Comparison of ENCODE assay signal across 28 cellular contexts in genomic region chr1:46697053-46697452, GRCh38. TPM values are rescaled to one million over a fixed set of nuclear protein-coding genes. Genes with fewer than 3 reads are reported as not detected.
"Had no signal": no experiment of that assay in that cellular context is flagged by ENCODE, and none has a peak within 500 bp of the region (broad histone marks: within the 10 kb centered on the region; RNA-seq: fewer than 3 reads in every experiment).

No MANE protein-coding gene starts in this region.

- H3K27ac ChIP-seq: brain microvascular endothelial cell, KMS-11, Peyer's patch had no signal

- DNase-seq: activated CD4-positive, alpha-beta T cell treated with anti-CD3 and anti-CD28 coated beads, Interleukin-2, amount 10 ng/mL, durations not matched to agents 24 days and 14 days; activated CD4-positive, alpha-beta T cell treated with anti-CD3 and anti-CD28 coated beads, Interleukin-2, amount 50 U/mL, for 4 hours; activated CD8-positive, alpha-beta T cell treated with anti-CD3 and anti-CD28 coated beads for 36 hours; activated gamma-delta T cell treated with Interleukin-2 at 50 U/mL for 16 hours; activated naive CD4-positive, alpha-beta T cell treated with anti-CD3 and anti-CD28 coated beads for 36 hours; activated naive CD8-positive, alpha-beta T cell treated with anti-CD3 and anti-CD28 coated beads for 36 hours; activated T-cell treated with anti-CD3 and anti-CD28 coated beads, Interleukin-2, amount 50 U/mL, for 1 hour; amniotic stem cell; aorta; brain microvascular endothelial cell; central memory CD4-positive, alpha-beta T cell; MM.1S; MV-4-11; NCI-H1092; NCI-H1436 treated with DMSO at 0.1 percent for 48 hours; NCI-H1694 treated with DMSO at 0.1 percent for 48 hours; NCI-H2029; NCI-H345; NCI-H524 treated with DMSO at 0.1 percent for 48 hours; Peyer's patch; RPMI8226; T1000 had no signal

- H3K27me3 ChIP-seq: brain microvascular endothelial cell, Peyer's patch had no signal

- ATAC-seq: activated CD8-positive, alpha-beta T cell treated with anti-CD3 and anti-CD28 coated beads for 36 hours had no signal

- H3K9me3 Mint-ChIP-seq: activated CD4-positive, alpha-beta T cell treated with anti-CD3 and anti-CD28 coated beads, Interleukin-2, amount 10 ng/mL, durations not matched to agents 24 days and 14 days; activated naive CD4-positive, alpha-beta T cell treated with anti-CD3 and anti-CD28 coated beads for 36 hours had no signal

- H3K4me2 ChIP-seq: KMS-11 had no signal

- H3K9me3 ChIP-seq: Peyer's patch had no signal

- H3K4me3 Mint-ChIP-seq: activated CD4-positive, alpha-beta T cell treated with anti-CD3 and anti-CD28 coated beads, Interleukin-2, amount 10 ng/mL, durations not matched to agents 24 days and 14 days; activated CD8-positive, alpha-beta T cell treated with anti-CD3 and anti-CD28 coated beads for 36 hours; activated naive CD4-positive, alpha-beta T cell treated with anti-CD3 and anti-CD28 coated beads for 36 hours; activated naive CD8-positive, alpha-beta T cell treated with anti-CD3 and anti-CD28 coated beads for 36 hours; activated T-helper 1 cell treated with anti-CD3 and anti-CD28 coated beads, Interleukin-12 subunit alpha, Interleukin-12 subunit beta, Interleukin-2, Interleukin-4 antibody, amounts not matched to agents 30 ng/mL and 10 ng/mL and 1 ng/mL, durations not matched to agents 14 hours and 24 hours and 36 hours had no signal

- H3K4me3 ChIP-seq: Peyer's patch had no signal

- H3K27ac Mint-ChIP-seq: activated CD4-positive, alpha-beta T cell treated with anti-CD3 and anti-CD28 coated beads, Interleukin-2, amount 10 ng/mL, durations not matched to agents 24 days and 14 days; activated naive CD4-positive, alpha-beta T cell treated with anti-CD3 and anti-CD28 coated beads for 36 hours; activated T-helper 1 cell treated with anti-CD3 and anti-CD28 coated beads, Interleukin-12 subunit alpha, Interleukin-12 subunit beta, Interleukin-2, Interleukin-4 antibody, amounts not matched to agents 30 ng/mL and 10 ng/mL and 1 ng/mL, durations not matched to agents 14 hours and 24 hours and 36 hours had no signal

- H3K9ac ChIP-seq: KMS-11 had no signal

- H3K27me3 Mint-ChIP-seq: activated CD4-positive, alpha-beta T cell treated with anti-CD3 and anti-CD28 coated beads, Interleukin-2, amount 10 ng/mL, durations not matched to agents 24 days and 14 days; activated CD8-positive, alpha-beta T cell treated with anti-CD3 and anti-CD28 coated beads for 36 hours; activated naive CD8-positive, alpha-beta T cell treated with anti-CD3 and anti-CD28 coated beads for 36 hours had no signal

RNA-seq across cellular contexts. Expression of gene TEX38, which starts 25.4 kb away (rescaled TPM):
- total RNA-seq: activated CD4-positive, alpha-beta T cell treated with anti-CD3 and anti-CD28 coated beads, Interleukin-2, amount 10 ng/mL, durations not matched to agents 24 days and 14 days; activated CD8-positive, alpha-beta memory T cell treated with anti-CD3 and anti-CD28 coated beads for 36 hours; activated CD8-positive, alpha-beta T cell treated with anti-CD3 and anti-CD28 coated beads for 36 hours; activated naive CD4-positive, alpha-beta T cell treated with anti-CD3 and anti-CD28 coated beads for 36 hours; activated naive CD8-positive, alpha-beta T cell treated with anti-CD3 and anti-CD28 coated beads for 36 hours; aorta; NCI-H460; Peyer's patch; T-helper 1 cell treated with Interleukin-12 subunit alpha and Interleukin-12 subunit beta and Interleukin-4 antibody, amounts not matched to agents 30 ng/mL and 1 ng/mL, for 36 hours; T-helper 2 cell treated with Interferon-gamma antibody and Interleukin-4, amounts not matched to agents 100 ng/mL and 5 ng/mL, for 36 hours had no signal
- polyA plus RNA-seq: aorta had no signal
